9 cellular contexts compared by ENCODE assay signal in the genomic region with DNA sequence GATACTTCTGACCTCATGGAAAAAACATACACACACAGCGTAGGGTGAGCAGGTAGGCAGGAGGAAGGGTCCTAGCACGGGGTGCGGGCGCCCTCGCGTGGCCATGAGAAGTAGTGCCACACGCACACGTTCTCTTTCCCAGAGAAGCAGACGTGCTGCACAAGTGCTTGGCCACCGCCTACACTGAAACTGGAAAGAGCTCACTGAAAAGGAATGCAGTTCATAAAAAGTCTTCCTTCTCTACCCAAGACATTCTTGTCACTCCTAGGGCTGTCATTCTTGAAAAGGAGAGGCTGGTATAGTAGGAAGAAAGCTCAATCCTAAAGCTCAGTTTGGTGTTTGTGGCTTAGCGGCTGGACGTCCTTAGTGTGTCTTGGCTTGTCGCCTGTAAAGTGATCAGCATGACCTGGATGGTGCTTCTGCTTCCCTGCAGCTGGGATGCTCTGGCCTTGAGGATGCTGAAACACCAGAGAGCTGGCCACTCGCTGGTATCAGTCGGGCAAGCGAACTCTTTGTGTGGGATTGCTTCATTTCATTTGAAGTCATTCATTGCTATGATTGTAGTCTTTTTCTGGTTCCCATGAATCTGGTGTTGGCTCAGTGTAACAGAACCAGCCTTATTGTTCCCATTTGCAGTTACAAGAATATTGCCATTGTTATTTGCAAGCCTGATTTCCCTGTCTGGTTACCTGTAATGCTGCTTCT.
DNase-seq lines count a peak whose midpoint lies in the region; ATAC-seq and TF ChIP-seq lines count a peak whose summit lies in the region.
"Had no signal": no experiment of that assay in that cellular context is flagged by ENCODE, and none has a peak within 500 bp of the region (broad histone marks: within the 10 kb centered on the region; RNA-seq: fewer than 3 reads in every experiment).

No MANE protein-coding gene starts in this region.

- H3K79me2 ChIP-seq in PC-9 (ENCODE audit: low read depth): no peaks in the 10 kb centered on the region

- peaks cover 21% of the 10 kb centered on the region for H3K9me3 Mint-ChIP-seq in MCF 10A (ENCODE audit: unreplicated experiment)

- no TSS peak for BruUV-seq in PC-9 (replicated peaks; lab: Mats Ljungman, UMichigan)
- no TSS peak for BruUV-seq in MCF 10A (replicated peaks; lab: Mats Ljungman, UMichigan)

- H3K27me3 ChIP-seq in PC-9 (ENCODE audit: insufficient read depth, low read depth): peaks cover 46% of the 10 kb centered on the region; the same call in 1 of the 2 replicates

- CTCF ChIA-PET in PC-9 (lab: Charles Lee): interaction anchor here (0.7 to 1.3 kb wide), 4 partner anchors 93 to 648 kb away, joined by 3 to 4 read pairs (median 4); no protein-coding TSS in a partner anchor
- CTCF ChIA-PET in MCF 10A (lab: Yijun Ruan, JAX): interaction anchor here (0.6 to 3.8 kb wide), 59 partner anchors 10 to 783 kb away, joined by 3 to 101 read pairs (median 4); partner anchors contain the start of gene SNX19

- H3K27ac ChIP-seq in PC-9: no peak overlapping the region
- H3K27ac ChIP-seq: BLaER1 had no signal

- H4K20me1 ChIP-seq in PC-9 (ENCODE audit: insufficient read depth): no peaks in the 10 kb centered on the region

- POLR2A ChIA-PET in PC-9 (lab: Charles Lee; ENCODE audit: unreplicated experiment) (no interaction called here), MCF 10A (lab: Yijun Ruan, JAX) (interaction anchor here (1.1 kb wide), 1 partner anchor 609 kb away, joined by 3 read pairs; no protein-coding TSS in a partner anchor)

- H3K27ac Mint-ChIP-seq in MCF 10A (ENCODE audit: low read depth, unreplicated experiment): no peak overlapping the region

- peak; percentile 78 for TF ChIP-seq CTCF in GM20000 (IDR thresholded peaks at IDR 0.05; ENCODE audit: extremely low read depth, missing control alignments)
- peak; percentile 85 for TF ChIP-seq CTCF in PC-9 (conservative IDR thresholded peaks at IDR 0.05)
- TF ChIP-seq CTCF in MCF 10A (IDR thresholded peaks at IDR 0.05; ENCODE audit: unreplicated experiment): peak; percentile 70

- intact Hi-C loops in PC-9 (cut with micrococcal nuclease; ENCODE audit: unreplicated experiment) (loop anchor here (1.0 to 2.0 kb wide), 4 partner anchors 265 to 751 kb away; no protein-coding TSS in a partner anchor), MCF 10A (cut with micrococcal nuclease) (loop anchor here (1.0 to 5.0 kb wide), 4 partner anchors 267 to 751 kb away; no protein-coding TSS in a partner anchor)

- no peaks in the 10 kb centered on the region for H3F3A ChIP-seq in PC-9 (ENCODE audit: insufficient read depth, low read depth)

- H3K9me3 ChIP-seq in PC-9 (ENCODE audit: insufficient read depth, low read depth): no peaks in the 10 kb centered on the region
- H3K9me3 ChIP-seq: BLaER1 had no signal

- no peaks in the 10 kb centered on the region for H3K4me1 ChIP-seq in PC-9 (replicated peaks; ENCODE audit: insufficient read depth)

- H3K4me2 ChIP-seq in PC-9: no peak overlapping the region
- H3K4me2 ChIP-seq: BLaER1 had no signal

- H3K9me2 ChIP-seq in PC-9 (ENCODE audit: insufficient read depth): no peaks in the 10 kb centered on the region

- H3K27me3 Mint-ChIP-seq in MCF 10A (ENCODE audit: insufficient read depth, unreplicated experiment): no peaks in the 10 kb centered on the region

- peak; percentile 76 for ATAC-seq in HG03521 (IDR thresholded peaks at IDR 0.05; ENCODE audit: unreplicated experiment)

- H3K4me3 Mint-ChIP-seq in MCF 10A (ENCODE audit: unreplicated experiment): no peak overlapping the region

- no peaks in the 10 kb centered on the region for H3K36me3 ChIP-seq in PC-9 (ENCODE audit: low read depth)
- H3K36me3 ChIP-seq: BLaER1 had no signal

- peak; percentile 39 to 54 for DNase-seq in NCI-H2081 (lab: John Stamatoyannopoulos, UW)
- no peak for DNase-seq in NCI-H2081 treated with DMSO at 0.1 percent for 48 hours (lab: John Stamatoyannopoulos, UW)
- DNase-seq in GM20000 (ENCODE audit: low spot score): peak; percentile 72
- DNase-seq in PC-9: peak; percentile 41 to 55
- DNase-seq in MCF 10A (ENCODE audit: unreplicated experiment): peak; percentile 20
- peak; percentile 96 for DNase-seq in islet precursor cell
- DNase-seq in stimulated activated CD4-positive, alpha-beta T cell treated with anti-CD3 and anti-CD28 coated beads, Interleukin-4, amount 100 ng/mL, for 1 hour: peak; percentile 28

- no peak overlapping the region for H3K4me3 ChIP-seq in PC-9
- H3K4me3 ChIP-seq: BLaER1 had no signal

- no peaks in the 10 kb centered on the region for H3K36me3 Mint-ChIP-seq in MCF 10A (ENCODE audit: insufficient read depth, unreplicated experiment)

- no peak overlapping the region for H2AFZ ChIP-seq in PC-9

- H3K4me1 Mint-ChIP-seq in MCF 10A (ENCODE audit: insufficient read depth, unreplicated experiment): no peaks in the 10 kb centered on the region
